Comparison of ENCODE assay signal across 8 cellular contexts in the genomic region with DNA sequence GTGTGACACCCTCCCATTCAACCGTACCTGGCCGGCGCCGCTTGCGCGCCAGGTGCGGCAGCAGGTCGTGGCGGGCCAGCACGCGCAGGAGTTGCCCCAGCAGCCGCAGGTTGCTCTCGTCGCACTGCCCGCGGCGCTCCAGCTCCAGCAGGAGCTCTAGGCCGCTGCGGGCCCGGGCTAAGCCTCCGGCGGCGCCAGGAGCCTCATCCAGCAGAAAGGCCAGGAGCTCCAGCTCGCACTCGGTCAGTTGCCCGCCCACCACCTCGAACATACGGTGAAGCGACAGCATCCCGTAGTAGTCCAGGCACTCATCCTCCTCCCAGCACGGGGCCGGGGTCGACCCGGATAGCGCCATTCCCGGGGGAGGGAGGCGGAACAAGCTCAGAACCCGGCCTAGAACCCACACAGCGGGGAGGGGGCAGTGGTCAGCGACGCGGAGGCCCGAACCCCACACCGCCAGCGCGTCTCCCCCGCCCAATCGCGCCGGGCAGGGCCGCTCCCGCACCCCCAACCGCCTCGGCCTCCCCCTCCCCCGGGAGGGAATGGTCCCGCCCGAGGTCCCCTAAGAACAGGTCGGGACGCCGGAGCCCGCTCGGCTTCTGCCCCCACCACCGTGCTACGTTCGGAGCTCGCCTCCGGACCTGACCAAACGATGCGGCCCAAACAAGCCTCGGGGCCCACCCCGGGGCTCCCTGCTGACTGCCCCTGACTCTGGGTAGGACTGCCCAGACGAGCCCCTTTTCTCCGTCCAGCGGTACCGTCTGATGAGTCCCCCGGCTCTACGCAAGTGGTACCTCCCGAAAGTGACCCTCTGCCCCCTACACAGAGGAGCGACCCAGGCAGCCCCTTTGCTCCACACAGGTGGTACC. TPM values are rescaled to one million over a fixed set of nuclear protein-coding genes. Genes with fewer than 3 reads are reported as not detected.
DNase-seq lines count a peak whose midpoint lies in the region; ATAC-seq, FAIRE-seq and TF ChIP-seq lines count a peak whose summit lies in the region.

No MANE protein-coding gene starts in this region.

- no peak for FAIRE-seq in HepG2 (lab: Jason Lieb, UNC)

- no peaks in the 10 kb centered on the region for H4K20me1 ChIP-seq in SU-DHL-6 (ENCODE audit: low read depth, low read length)
- H4K20me1 ChIP-seq in HepG2 (ENCODE audit: insufficient read depth, low read length): peaks cover 18% of the 10 kb centered on the region

- H3K9me3 ChIP-seq in SU-DHL-6 (ENCODE audit: insufficient read depth, low read length) (no peaks in the 10 kb centered on the region), HepG2 (ENCODE audit: low read length) (no peaks in the 10 kb centered on the region)

- BruUV-seq in HepG2 (replicated peaks; lab: Mats Ljungman, UMichigan): no TSS peak

- H3K79me2 ChIP-seq in SU-DHL-6 (ENCODE audit: insufficient read depth, low read length) (peaks cover 45% of the 10 kb centered on the region), HepG2 (ENCODE audit: insufficient read depth, low read length) (peaks cover 67% of the 10 kb centered on the region)

- no peak for TF ChIP-seq POLR2A in HepG2 (IDR thresholded peaks at IDR 0.05; ENCODE audit: insufficient read depth in 1 of 2, low read depth in 2 of 2, low read length in 2 of 2)

- H2AFZ ChIP-seq in SU-DHL-6 (ENCODE audit: low read depth, low read length, severe bottlenecking): peak overlapping the region; percentile 66
- H2AFZ ChIP-seq in HepG2 (ENCODE audit: low read length): no peak overlapping the region

- peaks cover 55% of the 10 kb centered on the region for H3K4me1 Mint-ChIP-seq in stimulated activated memory B cell treated with anti-CD40 and anti-IgM and Interleukin-4, amounts not matched to agents 10 μg/mL and 1 μg/mL and 100 μg/mL, for 72 hours

- peak overlapping the region; percentile 80 for H3K4me3 Mint-ChIP-seq in stimulated activated memory B cell treated with anti-CD40 and anti-IgM and Interleukin-4, amounts not matched to agents 10 μg/mL and 1 μg/mL and 100 μg/mL, for 72 hours

- POLR2A ChIA-PET in HepG2 (lab: Yijun Ruan, JAX): interaction anchor here (0.6 to 2.1 kb wide), 6 partner anchors 9 to 42 kb away, joined by 3 to 19 read pairs (median 3); a partner anchor contains a TSS

- peak overlapping the region; percentile 91 for H3K27ac Mint-ChIP-seq in stimulated activated memory B cell treated with anti-CD40 and anti-IgM and Interleukin-4, amounts not matched to agents 10 μg/mL and 1 μg/mL and 100 μg/mL, for 72 hours

- peak overlapping the region; percentile 92 for H3K4me3 ChIP-seq in SU-DHL-6 (ENCODE audit: insufficient read depth, low read length, poor library complexity, severe bottlenecking)
- H3K4me3 ChIP-seq in HepG2 (replicated peaks in 1 of 3; ENCODE audit: insufficient read depth in 1 of 3, low read depth in 2 of 3, low read length in 3 of 3): peak overlapping the region; percentile 61 to 96 (median 90)

- H3K36me3 ChIP-seq in SU-DHL-6 (ENCODE audit: low read length) (no peaks in the 10 kb centered on the region), HepG2 (replicated peaks in 1 of 2; ENCODE audit: control insufficient read depth in 1 of 2, insufficient read depth in 2 of 2, low read length in 2 of 2) (peaks cover 13 to 25% of the 10 kb centered on the region in 2 experiments)

- H3K27ac ChIP-seq in SU-DHL-6 (ENCODE audit: low read depth, low read length): peak overlapping the region; percentile 49
- H3K27ac ChIP-seq in cingulate gyrus (ENCODE audit: low read depth, low read length): peak overlapping the region; percentile 100
- H3K27ac ChIP-seq in HepG2 (ENCODE audit: extremely low read length, insufficient read depth, low read length): peak overlapping the region; percentile 77

- WGBS in HepG2 (ENCODE audit: low lambda C conversion rate): no CpG with 5 or more reads among the region's 79 CpGs

- no peak for TF ChIP-seq EP300 in HepG2 (IDR thresholded peaks at IDR 0.05; ENCODE audit: low read depth in 2 of 2, low read length in 2 of 2)
- TF ChIP-seq EP300 in HepG2 (CRISPR knock-in tag; IDR thresholded peaks at IDR 0.05; ENCODE audit: borderline replicate concordance): no peak

- H3K4me1 ChIP-seq in HepG2 (ENCODE audit: insufficient read depth, low read length): peaks cover 67% of the 10 kb centered on the region

- H3K27me3 ChIP-seq in SU-DHL-6 (ENCODE audit: low read length) (no peaks in the 10 kb centered on the region), HepG2 (ENCODE audit: control insufficient read depth in 1 of 2, insufficient read depth in 2 of 2, low read length in 2 of 2) (no peaks in the 10 kb centered on the region; a peak in 1 of 5 replicates)

- 0 out of 2 replicates have a peak, but pooled peaks have one; percentile 7 for TF ChIP-seq RAD21 in HepG2 (CRISPR knock-in tag; IDR thresholded peaks at IDR 0.05)

- H3K36me3 Mint-ChIP-seq in stimulated activated memory B cell treated with anti-CD40 and anti-IgM and Interleukin-4, amounts not matched to agents 10 μg/mL and 1 μg/mL and 100 μg/mL, for 72 hours: peaks cover 14% of the 10 kb centered on the region

- ATAC-seq in HG03280 (IDR thresholded peaks at IDR 0.05; ENCODE audit: unreplicated experiment) (peak; percentile 4), HepG2 (peak; percentile 40)
- peak; percentile 21 for ATAC-seq in stimulated activated memory B cell treated with anti-CD40 and anti-IgM and Interleukin-4, amounts not matched to agents 10 μg/mL and 1 μg/mL and 100 μg/mL, for 72 hours

- H3F3A ChIP-seq in SU-DHL-6 (ENCODE audit: insufficient read depth): no peaks in the 10 kb centered on the region

- H3K9ac ChIP-seq in SU-DHL-6 (ENCODE audit: low read length): peak overlapping the region; percentile 83
- H3K9ac ChIP-seq in HepG2 (ENCODE audit: insufficient read depth, low read depth, low read length): peak overlapping the region; percentile 84

- in situ Hi-C loops in HepG2 (cut with HindIII; ENCODE audit: extremely low pct_ligation_motif_present, low pct_unique_long_range_greater_than_20kb): no loop called here

- no peaks in the 10 kb centered on the region for H3K9me2 ChIP-seq in SU-DHL-6 (replicated peaks; ENCODE audit: insufficient read depth, low read length)

- CTCF ChIA-PET in HepG2 (lab: Yijun Ruan, JAX; ENCODE audit: low intra/inter-chr PET ratio, low total read pairs): no interaction called here

- DNase-seq in NCI-H1417 (lab: John Stamatoyannopoulos, UW): peak; percentile 50 to 76 (median 74)
- DNase-seq in NCI-H1417 treated with DMSO at 0.1 percent for 48 hours (lab: John Stamatoyannopoulos, UW): no peak
- peak; percentile 15 for DNase-seq in HepG2 (ENCODE audit: low spot score)
- no peak for DNase-seq in 8988T

- peak overlapping the region; percentile 68 for H3K4me2 ChIP-seq in SU-DHL-6 (ENCODE audit: low read depth, low read length, poor library complexity, severe bottlenecking)
- peak overlapping the region; percentile 98 for H3K4me2 ChIP-seq in HepG2 (ENCODE audit: low read depth, low read length)

- H3K9me3 Mint-ChIP-seq in stimulated activated memory B cell treated with anti-CD40 and anti-IgM and Interleukin-4, amounts not matched to agents 10 μg/mL and 1 μg/mL and 100 μg/mL, for 72 hours: no peaks in the 10 kb centered on the region

- TF ChIP-seq CTCF in SU-DHL-6 (IDR thresholded peaks at IDR 0.05; ENCODE audit: insufficient read depth, low read length, poor library complexity, severe bottlenecking): no peak
- TF ChIP-seq CTCF in HepG2 (CRISPR knock-in tag; IDR thresholded peaks at IDR 0.05): no peak

- intact Hi-C loops in HepG2 (cut with micrococcal nuclease; ENCODE audit: unreplicated experiment): no loop called here

- no peaks in the 10 kb centered on the region for H3K27me3 Mint-ChIP-seq in stimulated activated memory B cell treated with anti-CD40 and anti-IgM and Interleukin-4, amounts not matched to agents 10 μg/mL and 1 μg/mL and 100 μg/mL, for 72 hours

RNA-seq across cellular contexts. Expression of a gene that starts 0.6 kb away (rescaled TPM):
- total RNA-seq in HepG2 (2016; rRNA removed; fragmentation: Illumina TruSeq; extraction: Trizol): 14.7 and 19.2 TPM in 2 replicates
- total RNA-seq in HepG2 (2016; cell fraction: cytosol; rRNA removed; fragmentation: Illumina TruSeq; extraction: Trizol; ENCODE audit: low read depth): 9.6 and 10.0 TPM in 2 replicates
- 16.1 and 18.5 TPM in 2 replicates for total RNA-seq in HepG2 (2016; cell fraction: insoluble cytoplasmic fraction; rRNA removed; fragmentation: Illumina TruSeq; extraction: Trizol)
- 27.2 and 29.6 TPM in 2 replicates for total RNA-seq in HepG2 (2016; cell fraction: membrane; rRNA removed; fragmentation: Illumina TruSeq; extraction: Trizol)
- 6.8 and 8.3 TPM in 2 replicates for total RNA-seq in HepG2 (2016; cell fraction: nucleus; rRNA removed; fragmentation: Illumina TruSeq; extraction: Trizol)
- 24.7 and 26.1 TPM in 2 replicates for polyA plus RNA-seq in HepG2 (2011; rRNA removed)
- 25.5 and 32.8 TPM in 2 replicates for polyA plus RNA-seq in HepG2 (2011; cell fraction: cytosol; rRNA removed)
- polyA plus RNA-seq in HepG2 (2011; cell fraction: nucleus; rRNA removed): 26.7 and 26.8 TPM in 2 replicates
- 11.1 and 19.5 TPM in 2 replicates for polyA plus RNA-seq in HepG2 (2012)
- polyA plus RNA-seq in HepG2 (2016; cell fraction: cytosol; fragmentation: Illumina TruSeq; extraction: Trizol; ENCODE audit: low read depth): 10.7 and 11.1 TPM in 2 replicates
- 19.2 and 19.5 TPM in 2 replicates for polyA plus RNA-seq in HepG2 (2016; cell fraction: insoluble cytoplasmic fraction; fragmentation: Illumina TruSeq; extraction: Trizol; ENCODE audit: low read depth)
- polyA plus RNA-seq in HepG2 (2016; cell fraction: membrane; fragmentation: Illumina TruSeq; extraction: Trizol; ENCODE audit: low read depth): 23.2 and 25.7 TPM in 2 replicates
- 16.9 and 21.4 TPM in 2 replicates for polyA plus RNA-seq in HepG2 (2016; cell fraction: nucleus; fragmentation: Illumina TruSeq; extraction: Trizol; ENCODE audit: insufficient read depth, low read depth)
- polyA minus RNA-seq in HepG2 (2011; rRNA and poly(A)+ RNA removed; ENCODE audit: low replicate concordance): 15.6 and 26.0 TPM in 2 replicates
- 6.8 and 8.3 TPM in 2 replicates for polyA minus RNA-seq in HepG2 (2011; cell fraction: cytosol; rRNA and poly(A)+ RNA removed)
- 5.0 and 7.2 TPM in 2 replicates for polyA minus RNA-seq in HepG2 (2011; cell fraction: nucleus; rRNA and poly(A)+ RNA removed)

RNA-seq across cellular contexts. Expression of a gene that starts 3.2 kb away (rescaled TPM):
- total RNA-seq in HepG2 (2016; rRNA removed; fragmentation: Illumina TruSeq; extraction: Trizol): 8.4 and 8.5 TPM in 2 replicates
- 3.2 and 4.1 TPM in 2 replicates for total RNA-seq in HepG2 (2016; cell fraction: cytosol; rRNA removed; fragmentation: Illumina TruSeq; extraction: Trizol; ENCODE audit: low read depth)
- 7.8 and 8.2 TPM in 2 replicates for total RNA-seq in HepG2 (2016; cell fraction: insoluble cytoplasmic fraction; rRNA removed; fragmentation: Illumina TruSeq; extraction: Trizol)
- 7.8 and 8.0 TPM in 2 replicates for total RNA-seq in HepG2 (2016; cell fraction: membrane; rRNA removed; fragmentation: Illumina TruSeq; extraction: Trizol)
- 5.4 and 6.6 TPM in 2 replicates for total RNA-seq in HepG2 (2016; cell fraction: nucleus; rRNA removed; fragmentation: Illumina TruSeq; extraction: Trizol)
- polyA plus RNA-seq in HepG2 (2011; rRNA removed): 3.3 and 4.3 TPM in 2 replicates
- polyA plus RNA-seq in HepG2 (2011; cell fraction: cytosol; rRNA removed): 1.6 and 1.7 TPM in 2 replicates
- 6.8 and 7.0 TPM in 2 replicates for polyA plus RNA-seq in HepG2 (2011; cell fraction: nucleus; rRNA removed)
- polyA plus RNA-seq in HepG2 (2012): 4.9 and 5.8 TPM in 2 replicates
- 0.61 and 0.84 TPM in 2 replicates for polyA plus RNA-seq in HepG2 (2016; cell fraction: cytosol; fragmentation: Illumina TruSeq; extraction: Trizol; ENCODE audit: low read depth)
- polyA plus RNA-seq in HepG2 (2016; cell fraction: insoluble cytoplasmic fraction; fragmentation: Illumina TruSeq; extraction: Trizol; ENCODE audit: low read depth): 3.0 and 6.6 TPM in 2 replicates
- polyA plus RNA-seq in HepG2 (2016; cell fraction: membrane; fragmentation: Illumina TruSeq; extraction: Trizol; ENCODE audit: low read depth): 1.2 and 1.8 TPM in 2 replicates
- polyA plus RNA-seq in HepG2 (2016; cell fraction: nucleus; fragmentation: Illumina TruSeq; extraction: Trizol; ENCODE audit: insufficient read depth, low read depth): 4.9 and 6.7 TPM in 2 replicates
- 12.7 and 19.4 TPM in 2 replicates for polyA minus RNA-seq in HepG2 (2011; rRNA and poly(A)+ RNA removed; ENCODE audit: low replicate concordance)
- 2.9 and 4.0 TPM in 2 replicates for polyA minus RNA-seq in HepG2 (2011; cell fraction: cytosol; rRNA and poly(A)+ RNA removed)
- 8.8 and 9.3 TPM in 2 replicates for polyA minus RNA-seq in HepG2 (2011; cell fraction: nucleus; rRNA and poly(A)+ RNA removed)

RNA-seq across cellular contexts. Expression of a gene that starts 25.5 kb away (rescaled TPM):
- 14.8 and 16.9 TPM in 2 replicates for total RNA-seq in HepG2 (2016; rRNA removed; fragmentation: Illumina TruSeq; extraction: Trizol)
- total RNA-seq in HepG2 (2016; cell fraction: cytosol; rRNA removed; fragmentation: Illumina TruSeq; extraction: Trizol; ENCODE audit: low read depth): 16.1 and 22.9 TPM in 2 replicates
- 11.4 and 17.4 TPM in 2 replicates for total RNA-seq in HepG2 (2016; cell fraction: insoluble cytoplasmic fraction; rRNA removed; fragmentation: Illumina TruSeq; extraction: Trizol)
- total RNA-seq in HepG2 (2016; cell fraction: membrane; rRNA removed; fragmentation: Illumina TruSeq; extraction: Trizol): 31.4 and 34.4 TPM in 2 replicates
- total RNA-seq in HepG2 (2016; cell fraction: nucleus; rRNA removed; fragmentation: Illumina TruSeq; extraction: Trizol): 9.7 and 11.2 TPM in 2 replicates
- 52.5 and 56.5 TPM in 2 replicates for polyA plus RNA-seq in HepG2 (2011; rRNA removed)
- polyA plus RNA-seq in HepG2 (2011; cell fraction: cytosol; rRNA removed): 33.8 and 36.7 TPM in 2 replicates
- 33.5 and 34.5 TPM in 2 replicates for polyA plus RNA-seq in HepG2 (2011; cell fraction: nucleus; rRNA removed)
- polyA plus RNA-seq in HepG2 (2012): 25.2 and 25.7 TPM in 2 replicates
- polyA plus RNA-seq in HepG2 (2016; cell fraction: cytosol; fragmentation: Illumina TruSeq; extraction: Trizol; ENCODE audit: low read depth): 41.6 and 46.1 TPM in 2 replicates
- 45.9 and 55.0 TPM in 2 replicates for polyA plus RNA-seq in HepG2 (2016; cell fraction: insoluble cytoplasmic fraction; fragmentation: Illumina TruSeq; extraction: Trizol; ENCODE audit: low read depth)
- polyA plus RNA-seq in HepG2 (2016; cell fraction: membrane; fragmentation: Illumina TruSeq; extraction: Trizol; ENCODE audit: low read depth): 67.9 and 73.5 TPM in 2 replicates
- 44.2 and 47.7 TPM in 2 replicates for polyA plus RNA-seq in HepG2 (2016; cell fraction: nucleus; fragmentation: Illumina TruSeq; extraction: Trizol; ENCODE audit: insufficient read depth, low read depth)
- polyA minus RNA-seq in HepG2 (2011; rRNA and poly(A)+ RNA removed; ENCODE audit: low replicate concordance): 34.3 and 51.6 TPM in 2 replicates
- 9.1 and 14.1 TPM in 2 replicates for polyA minus RNA-seq in HepG2 (2011; cell fraction: cytosol; rRNA and poly(A)+ RNA removed)
- 5.2 and 6.8 TPM in 2 replicates for polyA minus RNA-seq in HepG2 (2011; cell fraction: nucleus; rRNA and poly(A)+ RNA removed)

RNA-seq across cellular contexts. Expression of a gene that starts 38.0 kb away (rescaled TPM):
- 43.2 and 67.1 TPM in 2 replicates for total RNA-seq in HepG2 (2016; rRNA removed; fragmentation: Illumina TruSeq; extraction: Trizol)
- 54.9 and 66.8 TPM in 2 replicates for total RNA-seq in HepG2 (2016; cell fraction: cytosol; rRNA removed; fragmentation: Illumina TruSeq; extraction: Trizol; ENCODE audit: low read depth)
- total RNA-seq in HepG2 (2016; cell fraction: insoluble cytoplasmic fraction; rRNA removed; fragmentation: Illumina TruSeq; extraction: Trizol): 35.3 and 68.2 TPM in 2 replicates
- 104 and 115 TPM in 2 replicates for total RNA-seq in HepG2 (2016; cell fraction: membrane; rRNA removed; fragmentation: Illumina TruSeq; extraction: Trizol)
- total RNA-seq in HepG2 (2016; cell fraction: nucleus; rRNA removed; fragmentation: Illumina TruSeq; extraction: Trizol): 31.2 and 38.3 TPM in 2 replicates
- 62.5 and 69.9 TPM in 2 replicates for polyA plus RNA-seq in HepG2 (2011; rRNA removed)
- 36.9 and 45.9 TPM in 2 replicates for polyA plus RNA-seq in HepG2 (2011; cell fraction: cytosol; rRNA removed)
- 109 and 170 TPM in 2 replicates for polyA plus RNA-seq in HepG2 (2011; cell fraction: nucleus; rRNA removed)
- polyA plus RNA-seq in HepG2 (2012): 38.4 and 44.3 TPM in 2 replicates
- polyA plus RNA-seq in HepG2 (2016; cell fraction: cytosol; fragmentation: Illumina TruSeq; extraction: Trizol; ENCODE audit: low read depth): 30.4 TPM in 2 replicates
- 56.4 and 79.4 TPM in 2 replicates for polyA plus RNA-seq in HepG2 (2016; cell fraction: insoluble cytoplasmic fraction; fragmentation: Illumina TruSeq; extraction: Trizol; ENCODE audit: low read depth)
- polyA plus RNA-seq in HepG2 (2016; cell fraction: membrane; fragmentation: Illumina TruSeq; extraction: Trizol; ENCODE audit: low read depth): 55.2 and 69.1 TPM in 2 replicates
- 77.4 and 89.7 TPM in 2 replicates for polyA plus RNA-seq in HepG2 (2016; cell fraction: nucleus; fragmentation: Illumina TruSeq; extraction: Trizol; ENCODE audit: insufficient read depth, low read depth)
- 39.2 and 85.5 TPM in 2 replicates for polyA minus RNA-seq in HepG2 (2011; rRNA and poly(A)+ RNA removed; ENCODE audit: low replicate concordance)
- 38.3 and 50.2 TPM in 2 replicates for polyA minus RNA-seq in HepG2 (2011; cell fraction: cytosol; rRNA and poly(A)+ RNA removed)
- 40.9 and 56.5 TPM in 2 replicates for polyA minus RNA-seq in HepG2 (2011; cell fraction: nucleus; rRNA and poly(A)+ RNA removed)

RNA-seq across cellular contexts. Expression of a gene that starts 52.2 kb away (rescaled TPM):
- total RNA-seq in HepG2 (2016; rRNA removed; fragmentation: Illumina TruSeq; extraction: Trizol): 5.4 and 8.0 TPM in 2 replicates
- total RNA-seq in HepG2 (2016; cell fraction: cytosol; rRNA removed; fragmentation: Illumina TruSeq; extraction: Trizol; ENCODE audit: low read depth): 1.5 and 1.8 TPM in 2 replicates
- 5.2 and 7.8 TPM in 2 replicates for total RNA-seq in HepG2 (2016; cell fraction: insoluble cytoplasmic fraction; rRNA removed; fragmentation: Illumina TruSeq; extraction: Trizol)
- 4.6 and 4.9 TPM in 2 replicates for total RNA-seq in HepG2 (2016; cell fraction: membrane; rRNA removed; fragmentation: Illumina TruSeq; extraction: Trizol)
- total RNA-seq in HepG2 (2016; cell fraction: nucleus; rRNA removed; fragmentation: Illumina TruSeq; extraction: Trizol): 10.4 and 12.3 TPM in 2 replicates
- polyA plus RNA-seq in HepG2 (2011; rRNA removed): 5.9 and 8.3 TPM in 2 replicates
- 3.3 and 5.6 TPM in 2 replicates for polyA plus RNA-seq in HepG2 (2011; cell fraction: cytosol; rRNA removed)
- 60.6 and 75.8 TPM in 2 replicates for polyA plus RNA-seq in HepG2 (2011; cell fraction: nucleus; rRNA removed)
- 17.6 and 25.1 TPM in 2 replicates for polyA plus RNA-seq in HepG2 (2012)
- 1.7 and 1.9 TPM in 2 replicates for polyA plus RNA-seq in HepG2 (2016; cell fraction: cytosol; fragmentation: Illumina TruSeq; extraction: Trizol; ENCODE audit: low read depth)
- polyA plus RNA-seq in HepG2 (2016; cell fraction: insoluble cytoplasmic fraction; fragmentation: Illumina TruSeq; extraction: Trizol; ENCODE audit: low read depth): 10.1 and 16.9 TPM in 2 replicates
- polyA plus RNA-seq in HepG2 (2016; cell fraction: membrane; fragmentation: Illumina TruSeq; extraction: Trizol; ENCODE audit: low read depth): 5.7 and 6.0 TPM in 2 replicates
- polyA plus RNA-seq in HepG2 (2016; cell fraction: nucleus; fragmentation: Illumina TruSeq; extraction: Trizol; ENCODE audit: insufficient read depth, low read depth): 61.0 and 65.4 TPM in 2 replicates
- 3.6 and 7.9 TPM in 2 replicates for polyA minus RNA-seq in HepG2 (2011; rRNA and poly(A)+ RNA removed; ENCODE audit: low replicate concordance)
- polyA minus RNA-seq in HepG2 (2011; cell fraction: cytosol; rRNA and poly(A)+ RNA removed): 9.1 and 10.8 TPM in 2 replicates
- 14.7 and 15.5 TPM in 2 replicates for polyA minus RNA-seq in HepG2 (2011; cell fraction: nucleus; rRNA and poly(A)+ RNA removed)

Comparison
In these comparisons a context has a peak if more than half of its experiments do, and no peak if none do; other contexts are left out.
1. DNase-seq: peak in NCI-H1417 (3 of 3) and HepG2 (single experiment); none in NCI-H1417 treated with DMSO at 0.1 percent for 48 hours (single experiment) and 8988T (single experiment).
2. H3K27ac ChIP-seq: peak in every context shown above with its lines; median percentile 100 in cingulate gyrus; 77 in HepG2; 49 in SU-DHL-6.
3. Peak in every context shown above with its lines, with median percentiles within 50 percentile points of each other: ATAC-seq.